ENCODE assay signal across 8 cellular contexts in the genomic region with DNA sequence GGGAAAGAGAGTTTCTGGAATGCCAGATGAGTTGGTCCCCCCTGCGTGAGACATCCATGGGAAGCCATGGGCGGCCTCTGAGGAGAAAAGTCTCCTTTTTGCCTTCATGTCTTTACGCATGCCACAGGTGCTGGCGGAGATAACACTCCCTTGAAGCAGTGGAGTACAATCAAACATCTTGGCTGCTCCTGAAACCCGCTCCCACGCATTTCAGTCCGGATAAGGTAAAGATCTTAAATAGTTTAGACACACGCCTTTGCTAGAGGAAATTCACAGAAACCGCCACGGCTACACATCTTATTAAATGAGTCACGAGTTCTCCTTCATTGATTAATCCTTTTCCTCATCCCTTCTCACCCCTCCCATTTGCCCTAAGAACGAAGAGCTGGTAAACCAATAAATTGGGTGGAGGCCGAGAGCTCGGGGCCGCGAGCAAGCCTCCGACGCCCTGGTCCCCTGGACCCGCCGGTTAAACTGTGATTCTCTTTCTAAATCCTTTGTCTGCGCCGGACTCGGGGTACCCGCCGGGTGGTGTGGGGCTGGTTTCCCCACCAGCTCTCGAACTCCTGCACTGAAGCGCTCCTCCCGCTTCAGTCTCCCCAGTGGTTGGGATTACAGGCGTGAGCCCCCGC. TPM values are rescaled to one million over a fixed set of nuclear protein-coding genes. Genes with fewer than 3 reads are reported as not detected.
DNase-seq lines count a peak whose midpoint lies in the region; ATAC-seq and TF ChIP-seq lines count a peak whose summit lies in the region.

No MANE protein-coding gene starts in this region.

- no peak overlapping the region for H3K27ac Mint-ChIP-seq in activated B cell treated with CpG ODN at 0.5 μM for 24 hours

- intact Hi-C loops in activated B cell treated with CpG ODN at 0.5 μM for 24 hours (cut with micrococcal nuclease) = no loop called here
- intact Hi-C loops in esophagus squamous epithelium (cut with DNase I) = no loop called here
- intact Hi-C loops in ovary (cut with DNase I) = no loop called here

- peaks cover 6% of the 10 kb centered on the region for H3K4me1 Mint-ChIP-seq in activated B cell treated with CpG ODN at 0.5 μM for 24 hours

- H3K27me3 Mint-ChIP-seq in activated B cell treated with CpG ODN at 0.5 μM for 24 hours = peaks cover 48% of the 10 kb centered on the region

- no peak for TF ChIP-seq EP300 in ovary (IDR thresholded peaks at IDR 0.05)

- DNase-seq in activated B cell treated with CpG ODN at 0.5 μM for 24 hours (no peak), esophagus squamous epithelium (lab: John Stamatoyannopoulos, UW) (no peak), ovary (no peak)

- H3K4me1 ChIP-seq in esophagus squamous epithelium (peaks cover 13 to 32% (median 18%) of the 10 kb centered on the region in 3 donors), ovary (ENCODE audit: insufficient read depth) (peaks cover 2% of the 10 kb centered on the region)

- H3K36me3 Mint-ChIP-seq in activated B cell treated with CpG ODN at 0.5 μM for 24 hours (ENCODE audit: low read depth) = no peaks in the 10 kb centered on the region

- H3K4me3 Mint-ChIP-seq in activated B cell treated with CpG ODN at 0.5 μM for 24 hours = peak overlapping the region; percentile 73

- no peaks in the 10 kb centered on the region for H3K9me3 Mint-ChIP-seq in activated B cell treated with CpG ODN at 0.5 μM for 24 hours

- TF ChIP-seq CTCF in activated B cell treated with CpG ODN at 0.5 μM for 24 hours (IDR thresholded peaks at IDR 0.05) = no peak
- no peak for TF ChIP-seq CTCF in esophagus squamous epithelium (IDR thresholded peaks at IDR 0.05)
- no peak for TF ChIP-seq CTCF in ovary (IDR thresholded peaks at IDR 0.05)

- peak; percentile 36 for ATAC-seq in activated B cell treated with CpG ODN at 0.5 μM for 24 hours (ENCODE audit: low read depth)
- no peak for ATAC-seq in HG02973 (IDR thresholded peaks at IDR 0.05; ENCODE audit: unreplicated experiment)
- ATAC-seq in GM18511 (IDR thresholded peaks at IDR 0.05; ENCODE audit: unreplicated experiment) = no peak
- ATAC-seq in GM21619 (IDR thresholded peaks at IDR 0.05; ENCODE audit: unreplicated experiment) = no peak
- ATAC-seq in HG03196 (IDR thresholded peaks at IDR 0.05; ENCODE audit: unreplicated experiment) = no peak

- POLR2A ChIA-PET in activated B cell treated with CpG ODN at 0.5 μM for 24 hours (lab: Charles Lee) = no interaction called here

- H3K36me3 ChIP-seq in esophagus squamous epithelium (no peaks in the 10 kb centered on the region), ovary (no peaks in the 10 kb centered on the region)

- peak overlapping the region; percentile 67 to 90 (median 79) for H3K27ac ChIP-seq in esophagus squamous epithelium
- H3K27ac ChIP-seq in ovary = peak overlapping the region; percentile 81 to 93

- peak overlapping the region; percentile 60; the same call in 1 of the 2 replicates for H3K4me3 ChIP-seq in GM08714 (ENCODE audit: low read length)
- H3K4me3 ChIP-seq in esophagus squamous epithelium = peak overlapping the region; percentile 58 to 89 (median 60)
- H3K4me3 ChIP-seq in ovary = peak overlapping the region; percentile 65

- 10 to 14% methylated on average over 27 to 29 of the region's 30 CpGs for WGBS in esophagus squamous epithelium, 2 donors
- WGBS in ovary, 3 donors = 15 to 18% (median 17%) methylated on average over 29 to 30 of the region's 30 CpGs

- TF ChIP-seq POLR2A in esophagus squamous epithelium (IDR thresholded peaks at IDR 0.05) = no peak
- no peak for TF ChIP-seq POLR2A in ovary (IDR thresholded peaks at IDR 0.05)

- CTCF ChIA-PET in activated B cell treated with CpG ODN at 0.5 μM for 24 hours (lab: Charles Lee) = no interaction called here

- H3K27me3 ChIP-seq in esophagus squamous epithelium (peaks cover 0 to 30% (median 0%) of the 10 kb centered on the region in 4 donors), ovary (no peaks in the 10 kb centered on the region)

- H3K9me3 ChIP-seq in esophagus squamous epithelium (no peaks in the 10 kb centered on the region), ovary (no peaks in the 10 kb centered on the region)

RNA-seq across cellular contexts. Expression of a gene that starts 6.6 kb away (rescaled TPM):
- 17.5 and 18.0 TPM in 2 replicates for total RNA-seq in activated B cell treated with CpG ODN at 0.5 μM for 24 hours
- total RNA-seq in esophagus squamous epithelium = 1 to 10 TPM in 3 of 4 donors, under 1 TPM in 1; 0.95 to 6.7 (median 3.2) TPM
- total RNA-seq in ovary = 10 to 100 TPM in 2 of 7 donors, 1 to 10 TPM in 5; 5.0 to 11.5 (median 7.3) TPM
- polyA plus RNA-seq in ovary = 10 to 100 TPM in 1 of 2 donors, 1 to 10 TPM in 1; 7.3 to 10.0 TPM

RNA-seq across cellular contexts. Expression of a gene that starts 32.1 kb away (rescaled TPM):
- total RNA-seq in activated B cell treated with CpG ODN at 0.5 μM for 24 hours = 6.1 and 6.2 TPM in 2 replicates
- 1 to 10 TPM in 2 of 4 donors, under 1 TPM in 2; 0.57 to 4.0 (median 1.1) TPM for total RNA-seq in esophagus squamous epithelium
- total RNA-seq in ovary = 1 to 10 TPM; 1.3 to 5.3 (median 4.4) TPM
- polyA plus RNA-seq in ovary = 1 to 10 TPM; 2.7 to 3.1 TPM
